12 cellular contexts compared by ENCODE assay signal in genomic region chr18:42719221-42719620, GRCh38.
"Had no signal": no experiment of that assay in that cellular context is flagged by ENCODE, and none has a peak within 500 bp of the region (broad histone marks: within the 10 kb centered on the region; RNA-seq: fewer than 3 reads in every experiment).

No MANE protein-coding gene starts in this region.

- H3K27ac ChIP-seq: gastrocnemius medialis, testis had no signal

- H3K36me3 Mint-ChIP-seq: activated naive CD8-positive, alpha-beta T cell treated with anti-CD3 and anti-CD28 coated beads, Interleukin-2, amount 10 ng/mL, durations not matched to agents 7 days and 5 days had no signal

- H3K27ac Mint-ChIP-seq: activated naive CD8-positive, alpha-beta T cell treated with anti-CD3 and anti-CD28 coated beads, Interleukin-2, amount 10 ng/mL, durations not matched to agents 7 days and 5 days; T-helper 17 cell had no signal

- ATAC-seq: activated CD4-positive, CD25-positive, alpha-beta regulatory T cell treated with anti-CD3 and anti-CD28 coated beads, Interleukin-2, amount 50 U/mL, for 24 hours; gastrocnemius medialis; T-helper 17 cell had no signal

- H3K4me1 Mint-ChIP-seq: activated naive CD8-positive, alpha-beta T cell treated with anti-CD3 and anti-CD28 coated beads, Interleukin-2, amount 10 ng/mL, durations not matched to agents 7 days and 5 days; T-helper 17 cell had no signal

- H3K36me3 ChIP-seq: gastrocnemius medialis had no signal

- DNase-seq: activated CD4-positive, alpha-beta T cell treated with anti-CD3 and anti-CD28 coated beads, Interleukin-2, amount 50 U/mL, for 48 hours; activated gamma-delta T cell; activated naive CD8-positive, alpha-beta T cell treated with anti-CD3 and anti-CD28 coated beads, Interleukin-2, amount 10 ng/mL, durations not matched to agents 7 days and 5 days; activated T-cell treated with anti-CD3 and anti-CD28 coated beads, Interleukin-2, amount 50 U/mL, for 48 hours; anterior cingulate cortex; gastrocnemius medialis; stimulated activated CD4-positive, alpha-beta T cell treated with anti-CD3 and anti-CD28 coated beads, Interleukin-12 subunit alpha, Interleukin-12 subunit beta, amount 100 ng/mL, for 4 hours; stimulated activated CD4-positive, alpha-beta T cell treated with anti-CD3 and anti-CD28 coated beads, Interleukin-2, amount 100 ng/mL, for 48 hours; stimulated activated naive CD4-positive, alpha-beta T cell treated with Interleukin-2 at 50 U/mL for 16 hours; T-helper 17 cell; testis had no signal

- H3K9me3 ChIP-seq: gastrocnemius medialis, testis had no signal

- H3K27me3 ChIP-seq: gastrocnemius medialis, testis had no signal

- H3K4me1 ChIP-seq: gastrocnemius medialis, testis had no signal

- H3K27me3 Mint-ChIP-seq: activated naive CD8-positive, alpha-beta T cell treated with anti-CD3 and anti-CD28 coated beads, Interleukin-2, amount 10 ng/mL, durations not matched to agents 7 days and 5 days; T-helper 17 cell had no signal

- H3K4me3 ChIP-seq: gastrocnemius medialis, testis had no signal

- H3K4me3 Mint-ChIP-seq: activated naive CD8-positive, alpha-beta T cell treated with anti-CD3 and anti-CD28 coated beads, Interleukin-2, amount 10 ng/mL, durations not matched to agents 7 days and 5 days; T-helper 17 cell had no signal
